In genomic region chr1:165564561-165564960, GRCh38 we compare ENCODE assay signal across 19 cellular contexts. TPM values are rescaled to one million over a fixed set of nuclear protein-coding genes. Genes with fewer than 3 reads are reported as not detected.
"Had no signal": no experiment of that assay in that cellular context is flagged by ENCODE, and none has a peak within 500 bp of the region (broad histone marks: within the 10 kb centered on the region; RNA-seq: fewer than 3 reads in every experiment).

No MANE protein-coding gene starts in this region.

- H3K9me3 ChIP-seq: left lung, prostate gland, sigmoid colon, suprapubic skin, upper lobe of left lung had no signal

- H3K36me3 ChIP-seq: left lung, prostate gland, sigmoid colon, suprapubic skin, upper lobe of left lung, WERI-Rb-1 had no signal

- H3K27ac ChIP-seq: dorsolateral prefrontal cortex, left lung, prostate gland, sigmoid colon, suprapubic skin, upper lobe of left lung, WERI-Rb-1 had no signal

- DNase-seq: activated CD4-positive, alpha-beta T cell treated with anti-CD3 and anti-CD28 coated beads for 48 hours; activated CD8-positive, alpha-beta memory T cell treated with anti-CD3 and anti-CD28 coated beads, Interleukin-2, amount 50 U/mL, for 48 hours; activated CD8-positive, alpha-beta T cell treated with anti-CD3 and anti-CD28 coated beads, Interleukin-2, amount 10 ng/mL, durations not matched to agents 7 days and 5 days; activated naive CD8-positive, alpha-beta T cell treated with anti-CD3 and anti-CD28 coated beads, Interleukin-2, amount 10 ng/mL, durations not matched to agents 7 days and 5 days; dorsolateral prefrontal cortex; glutamatergic neuron; left lung; mesendoderm; nephron progenitor cell; sigmoid colon; stimulated activated CD4-positive, alpha-beta T cell treated with anti-CD3 and anti-CD28 coated beads, Interleukin-12 subunit alpha, Interleukin-12 subunit beta, amount 100 ng/mL, for 4 hours; stimulated activated naive CD4-positive, alpha-beta T cell treated with Interleukin-2 at 50 U/mL for 16 hours; T1000; WERI-Rb-1 had no signal

- H3K4me3 ChIP-seq: dorsolateral prefrontal cortex, left lung, prostate gland, sigmoid colon, suprapubic skin, upper lobe of left lung had no signal

- H3K27me3 ChIP-seq: sigmoid colon, suprapubic skin, upper lobe of left lung had no signal

- ATAC-seq: activated CD8-positive, alpha-beta T cell treated with anti-CD3 and anti-CD28 coated beads, Interleukin-2, amount 10 ng/mL, durations not matched to agents 7 days and 5 days; left lung had no signal

- H3K4me1 ChIP-seq: left lung, prostate gland, sigmoid colon, suprapubic skin, upper lobe of left lung had no signal

- FAIRE-seq: islet of Langerhans had no signal

RNA-seq across cellular contexts. Expression of gene LRRC52, which starts 20.8 kb away (rescaled TPM):
- total RNA-seq: activated CD8-positive, alpha-beta T cell treated with anti-CD3 and anti-CD28 coated beads, Interleukin-2, amount 10 ng/mL, durations not matched to agents 7 days and 5 days; activated naive CD8-positive, alpha-beta T cell treated with anti-CD3 and anti-CD28 coated beads, Interleukin-2, amount 10 ng/mL, durations not matched to agents 7 days and 5 days; left lung; omental fat pad; prostate gland; sigmoid colon; suprapubic skin had no signal
